In genomic region chr16:4624827-4625616, GRCh38 we compare ENCODE assay signal across 8 cellular contexts. TPM values are rescaled to one million over a fixed set of nuclear protein-coding genes. Genes with fewer than 3 reads are reported as not detected.
DNase-seq lines count a peak whose midpoint lies in the region; ATAC-seq, FAIRE-seq and TF ChIP-seq lines count a peak whose summit lies in the region.

No MANE protein-coding gene starts in this region.

- peak; percentile 52 for ATAC-seq in GM19452 (IDR thresholded peaks at IDR 0.05; ENCODE audit: unreplicated experiment)
- ATAC-seq in HG03558 (IDR thresholded peaks at IDR 0.05; ENCODE audit: extremely low read depth, unreplicated experiment) = peak; percentile 24
- ATAC-seq in GM12878 = peak; percentile 83

- intact Hi-C loops in GM12878 (cut with micrococcal nuclease; ENCODE audit: unreplicated experiment) = no loop called here

- H3K4me2 ChIP-seq in GM12878 (ENCODE audit: control insufficient read depth, insufficient read depth) (peak overlapping the region; percentile 93), smooth muscle cell (peak overlapping the region; percentile 87)

- H2AFZ ChIP-seq in GM12878 (ENCODE audit: control insufficient read depth, low read depth, low read length) = peak overlapping the region; percentile 55
- peak overlapping the region; percentile 64 for H2AFZ ChIP-seq in smooth muscle cell (ENCODE audit: low read depth)

- peak; percentile 87 for DNase-seq in CD1c-positive myeloid dendritic cell (ENCODE audit: extremely low spot score)
- peak; percentile 56 for DNase-seq in T-helper 22 cell (ENCODE audit: low read depth)
- peak; percentile 48 for DNase-seq in GM12878 (ENCODE audit: low read depth, low spot score)
- DNase-seq in smooth muscle cell (lab: John Stamatoyannopoulos, UW; ENCODE audit: unreplicated experiment) = peak; percentile 72
- no peak for DNase-seq in NCI-H2081 treated with DMSO at 0.1 percent for 48 hours (lab: John Stamatoyannopoulos, UW)

- H3K79me2 ChIP-seq in GM12878 (ENCODE audit: control insufficient read depth, insufficient read depth, low read length) (peaks cover 41% of the 10 kb centered on the region), smooth muscle cell (ENCODE audit: low read depth) (peaks cover 52% of the 10 kb centered on the region)

- H4K20me1 ChIP-seq in GM12878 (ENCODE audit: control insufficient read depth, insufficient read depth) (no peaks in the 10 kb centered on the region), smooth muscle cell (ENCODE audit: low read depth) (peaks cover 43% of the 10 kb centered on the region)

- TF ChIP-seq POLR2A in GM12878 (IDR thresholded peaks at IDR 0.05; ENCODE audit: low read depth, low read length) = peak; percentile 79

- in situ Hi-C loops in GM12878 (cut with MboI) = no loop called here

- H3K9me3 ChIP-seq in GM12878 (replicated peaks; ENCODE audit: control insufficient read depth, insufficient read depth, low read length) (no peaks in the 10 kb centered on the region; the same call in 2 of the 3 replicates), iPS-20b (ENCODE audit: insufficient read depth, low read depth, low read length) (no peaks in the 10 kb centered on the region), smooth muscle cell (replicated peaks; ENCODE audit: low read depth) (no peaks in the 10 kb centered on the region)

- TF ChIP-seq EP300 in GM12878 (IDR thresholded peaks at IDR 0.05; ENCODE audit: borderline replicate concordance in 1 of 2, control insufficient read depth in 1 of 2, low read depth in 2 of 2, low read length in 2 of 2) = peak in 1 of 2 experiments; percentile 21; a peak in 1 of 4 replicates

- peak overlapping the region; percentile 86 for H3K9ac ChIP-seq in GM12878 (ENCODE audit: control insufficient read depth, insufficient read depth, low read length)
- peak overlapping the region; percentile 90 for H3K9ac ChIP-seq in iPS-20b (ENCODE audit: low read depth, low read length)
- H3K9ac ChIP-seq in smooth muscle cell (ENCODE audit: low read depth) = peak overlapping the region; percentile 97

- under 1% methylated on average over 42 of the region's 82 CpGs for WGBS in GM12878 (ENCODE audit: insufficient coverage, insufficient replicate concordance, low lambda C conversion rate, missing lambda C conversion rate)
- WGBS in smooth muscle cell (ENCODE audit: low lambda C conversion rate) = under 1% methylated on average over 62 of the region's 82 CpGs

- SMC1A ChIA-PET in GM12878 (lab: Charles Lee; ENCODE audit: uncharacterized antibody, unreplicated experiment) = interaction anchor here (0.7 to 4.1 kb wide), 6 partner anchors 8 to 120 kb away, joined by 3 to 15 read pairs (median 6); partner anchors contain the start of genes ANKS3 and DNAAF8

- H3K4me1 ChIP-seq in GM12878 (ENCODE audit: control insufficient read depth, insufficient read depth, low read length) (peaks cover 16% of the 10 kb centered on the region), iPS-20b (ENCODE audit: insufficient read depth, low read length) (0 out of 2 replicates have a peak, but pooled peaks cover 6% of the 10 kb centered on the region), smooth muscle cell (ENCODE audit: low read depth) (peaks cover 6% of the 10 kb centered on the region)

- peak; percentile 54 for FAIRE-seq in GM12878 (lab: Jason Lieb, UNC)

- H3K27me3 ChIP-seq in GM12878 (replicated peaks in 1 of 2; ENCODE audit: control insufficient read depth in 2 of 2, insufficient read depth in 2 of 2, low read length in 1 of 2) (no peaks in the 10 kb centered on the region), iPS-20b (ENCODE audit: insufficient read depth, low read length) (no peaks in the 10 kb centered on the region), smooth muscle cell (ENCODE audit: low read depth) (no peaks in the 10 kb centered on the region)

- POLR2A ChIA-PET in GM12878 (lab: Charles Lee) = interaction anchor here (0.5 to 2.7 kb wide), 10 partner anchors 9 to 152 kb away, joined by 3 to 25 read pairs (median 4); partner anchors contain the start of genes ANKS3 and DNAAF8

- H3K4me3 ChIP-seq in GM12878 = peak overlapping the region; percentile 86
- H3K4me3 ChIP-seq in iPS-20b (ENCODE audit: low read length) = peak overlapping the region; percentile 97
- H3K4me3 ChIP-seq in smooth muscle cell = peak overlapping the region; percentile 97

- RAD21 ChIA-PET in GM12878 (lab: Charles Lee; ENCODE audit: unreplicated experiment) = interaction anchor here (0.6 to 3.4 kb wide), 8 partner anchors 9 to 209 kb away, joined by 3 to 24 read pairs (median 6); partner anchors contain the start of genes ANKS3 and DNAAF8

- H3K36me3 ChIP-seq in GM12878 (ENCODE audit: control insufficient read depth in 2 of 2, insufficient read depth in 2 of 2, low read length in 1 of 2) (0 out of 4 replicates have a peak, but pooled peaks cover 0 to 2% of the 10 kb centered on the region in 2 experiments), iPS-20b (ENCODE audit: insufficient read depth, low read depth, low read length) (0 out of 2 replicates have a peak, but pooled peaks cover 6% of the 10 kb centered on the region), smooth muscle cell (ENCODE audit: low read depth) (no peaks in the 10 kb centered on the region)

- no peak for TF ChIP-seq RAD21 in GM12878 (IDR thresholded peaks at IDR 0.05; ENCODE audit: insufficient read depth, low read depth, low read length)

- CTCF ChIA-PET in GM12878 (lab: Yijun Ruan, JAX) = interaction anchor here (0.7 to 4.0 kb wide), 23 partner anchors 9 to 371 kb away, joined by 3 to 43 read pairs (median 4); partner anchors contain the start of genes CDIP1, DNAAF8 and HMOX2

- BruUV-seq in GM12878 (replicated peaks; lab: Mats Ljungman, UMichigan) = no TSS peak

- H3K27ac ChIP-seq in GM12878 (ENCODE audit: control insufficient read depth, insufficient read depth) (peak overlapping the region; percentile 97), iPS-20b (ENCODE audit: low read length) (peak overlapping the region; percentile 27), smooth muscle cell (ENCODE audit: low read depth) (peak overlapping the region; percentile 81)

- H3F3A ChIP-seq in smooth muscle cell (ENCODE audit: low read depth) = no peaks in the 10 kb centered on the region

- TF ChIP-seq CTCF in GM12878 (IDR thresholded peaks at IDR 0.05 in 2 of 3, conservative IDR thresholded peaks at IDR 0.05 in 1 of 3; ENCODE audit: control insufficient read depth in 2 of 3, extremely low read depth in 1 of 3, insufficient read depth in 1 of 3, low read depth in 3 of 3, low read length in 3 of 3) (no peak), smooth muscle cell (IDR thresholded peaks at IDR 0.05; ENCODE audit: borderline replicate concordance, insufficient read depth, poor library complexity, severe bottlenecking) (no peak)

TF ChIP-seq in GM12878, 131 proteins besides CTCF, POLR2A, EP300 and RAD21 (continues in another document):
- TF ChIP-seq ASH2L (IDR thresholded peaks at IDR 0.05; ENCODE audit: borderline replicate concordance, low read depth) (no peak; the same call in 1 of the 2 replicates), TAF1 (IDR thresholded peaks at IDR 0.05; ENCODE audit: borderline replicate concordance, low read depth, low read length) (peak; percentile 49; the same call in 1 of the 2 replicates), RB1 (IDR thresholded peaks at IDR 0.05; ENCODE audit: borderline replicate concordance) (peak; percentile 24; the same call in 1 of the 2 replicates), ZNF217 (IDR thresholded peaks at IDR 0.05) (peak; percentile 32; the same call in 1 of the 2 replicates), CBX3 (IDR thresholded peaks at IDR 0.05; ENCODE audit: borderline replicate concordance, low read depth) (no peak)

RNA-seq across cellular contexts. Expression of gene MGRN1, which starts 0.4 kb away (rescaled TPM):
- total RNA-seq in GM12878 (2013; cell fraction: nucleolus; rRNA removed) = 99.4 and 104 TPM in 2 replicates
- 19.3 and 23.4 TPM in 2 replicates for total RNA-seq in GM12878 (2014; rRNA removed)
- total RNA-seq in GM12878 (2014; rRNA removed; fragmentation: Illumina TruSeq; extraction: Trizol) = 6.4 and 9.4 TPM in 2 replicates
- 77.1 and 86.7 TPM in 2 replicates for total RNA-seq in GM12878 (2021)
- 15.2 TPM for polyA plus RNA-seq in GM12878 (2011; ENCODE audit: low read depth)
- polyA plus RNA-seq in GM12878 (2011; rRNA removed) = 2.6 and 4.0 TPM in 2 replicates
- polyA plus RNA-seq in GM12878 (2011; cell fraction: cytosol; rRNA removed) = 7.5 and 11.1 TPM in 2 replicates
- polyA plus RNA-seq in GM12878 (2011; cell fraction: nucleus; rRNA removed) = 29.8 and 52.4 TPM in 2 replicates
- 35.9 and 43.4 TPM in 2 replicates for polyA plus RNA-seq in GM12878 (2012)
- 7.9 and 12.7 TPM in 2 replicates for polyA plus RNA-seq in GM12878 (2014; fragmentation: Illumina TruSeq; extraction: Trizol)
- under 1 TPM; 0.35 to 0.77 TPM for polyA plus RNA-seq in GM12878 (2014; fragmentation: Nextera tagmentation; extraction: Ambion mirVana)
- polyA plus RNA-seq in GM12878 (2014; rRNA removed) = 24.3 and 32.9 TPM in 2 replicates
- polyA plus RNA-seq in GM12878 (2016; fragmentation: Nextera tagmentation; extraction: Ambion mirVana) = 10 to 100 TPM; 16.6 to 17.7 TPM
- 10.5 and 20.3 TPM in 2 replicates for polyA minus RNA-seq in GM12878 (2011; rRNA and poly(A)+ RNA removed)
- polyA minus RNA-seq in GM12878 (2011; cell fraction: cytosol; rRNA and poly(A)+ RNA removed) = 16.2 and 17.4 TPM in 2 replicates
- 15.1 and 27.0 TPM in 2 replicates for polyA minus RNA-seq in GM12878 (2011; cell fraction: nucleus; rRNA and poly(A)+ RNA removed)
- total RNA-seq in smooth muscle cell = 16.4 and 22.0 TPM in 2 replicates
- polyA plus RNA-seq in smooth muscle cell = 23.2 and 25.4 TPM in 2 replicates

RNA-seq across cellular contexts. Expression of gene UBALD1, which starts 10.3 kb away (rescaled TPM):
- total RNA-seq in GM12878 (2013; cell fraction: nucleolus; rRNA removed) = 14.4 and 16.6 TPM in 2 replicates
- 9.6 and 15.7 TPM in 2 replicates for total RNA-seq in GM12878 (2014; rRNA removed)
- total RNA-seq in GM12878 (2014; rRNA removed; fragmentation: Illumina TruSeq; extraction: Trizol) = 3.7 and 4.3 TPM in 2 replicates
- total RNA-seq in GM12878 (2021) = 24.2 and 32.7 TPM in 2 replicates
- polyA plus RNA-seq in GM12878 (2011; ENCODE audit: low read depth) = 5.6 TPM
- 0.94 and 2.6 TPM in 2 replicates for polyA plus RNA-seq in GM12878 (2011; rRNA removed)
- polyA plus RNA-seq in GM12878 (2011; cell fraction: cytosol; rRNA removed) = 4.2 and 7.8 TPM in 2 replicates
- polyA plus RNA-seq in GM12878 (2011; cell fraction: nucleus; rRNA removed) = 17.7 and 29.2 TPM in 2 replicates
- 13.8 and 35.9 TPM in 2 replicates for polyA plus RNA-seq in GM12878 (2012)
- polyA plus RNA-seq in GM12878 (2014; fragmentation: Illumina TruSeq; extraction: Trizol) = 0.35 and 2.7 TPM in 2 replicates
- polyA plus RNA-seq in GM12878 (2014; fragmentation: Nextera tagmentation; extraction: Ambion mirVana) = under 1 TPM; 0.05 to 0.82 TPM
- 23.1 and 29.7 TPM in 2 replicates for polyA plus RNA-seq in GM12878 (2014; rRNA removed)
- polyA plus RNA-seq in GM12878 (2016; fragmentation: Nextera tagmentation; extraction: Ambion mirVana) = 1 to 10 TPM; 6.5 to 9.3 TPM
- 1.0 and 3.6 TPM in 2 replicates for polyA minus RNA-seq in GM12878 (2011; rRNA and poly(A)+ RNA removed)
- polyA minus RNA-seq in GM12878 (2011; cell fraction: cytosol; rRNA and poly(A)+ RNA removed) = 4.4 and 5.0 TPM in 2 replicates
- 7.3 and 20.9 TPM in 2 replicates for polyA minus RNA-seq in GM12878 (2011; cell fraction: nucleus; rRNA and poly(A)+ RNA removed)
- 3.6 and 6.4 TPM in 2 replicates for total RNA-seq in smooth muscle cell
- 13.6 and 16.2 TPM in 2 replicates for polyA plus RNA-seq in smooth muscle cell

Comparison
In these comparisons a context has a peak if more than half of its experiments do, and no peak if none do; other contexts are left out.
1. ATAC-seq: peak in every context shown above with its lines; median percentile 83 in GM12878; 52 in GM19452; 24 in HG03558.
2. H3K27ac ChIP-seq: peak in every context shown above with its lines; median percentile 97 in GM12878; 81 in smooth muscle cell; 27 in iPS-20b.